In genomic region chr10:14325325-14325955, GRCh38 we compare ENCODE assay signal across 8 cellular contexts. TPM values are rescaled to one million over a fixed set of nuclear protein-coding genes. Genes with fewer than 3 reads are reported as not detected.
A peak's percentile ranks its signal among the peaks of the same experiment; 100 is the strongest.
DNase-seq lines count a peak whose midpoint lies in the region; ATAC-seq and TF ChIP-seq lines count a peak whose summit lies in the region.

No MANE protein-coding gene starts in this region.

- DNase-seq in PC-3 (peak; percentile 58), kidney epithelial cell (ENCODE audit: low read depth) (no peak), T1000 (lab: John Stamatoyannopoulos, UW) (no peak), LoVo (ENCODE audit: low spot score) (no peak)
- peak; percentile 84 for DNase-seq in activated naive CD4-positive, alpha-beta T cell treated with anti-CD3 and anti-CD28 coated beads for 36 hours
- DNase-seq in stimulated activated CD8-positive, alpha-beta memory T cell treated with anti-CD3 and anti-CD28 coated beads, Interleukin-7, amount 100 ng/mL, for 48 hours (ENCODE audit: extremely low read depth in 1 of 2, low read depth in 1 of 2): peak; percentile 6 to 41

- no TSS peak for BruUV-seq in PC-3 (replicated peaks; lab: Mats Ljungman, UMichigan)

- no peaks in the 10 kb centered on the region for H3K9me3 Mint-ChIP-seq in activated naive CD4-positive, alpha-beta T cell treated with anti-CD3 and anti-CD28 coated beads for 36 hours

- no peak overlapping the region for H3K4me3 Mint-ChIP-seq in activated naive CD4-positive, alpha-beta T cell treated with anti-CD3 and anti-CD28 coated beads for 36 hours

- H3K79me2 ChIP-seq in PC-3 (ENCODE audit: low read length): no peaks in the 10 kb centered on the region

- no peaks in the 10 kb centered on the region for H3F3A ChIP-seq in PC-3 (ENCODE audit: low read length, unreplicated experiment)

- H3K4me2 ChIP-seq in PC-3 (ENCODE audit: low read length): no peak overlapping the region

- H3K36me3 ChIP-seq in PC-3 (ENCODE audit: low read depth, low read length) (no peaks in the 10 kb centered on the region), kidney epithelial cell (ENCODE audit: control insufficient read depth, insufficient read depth, low read length) (no peaks in the 10 kb centered on the region)

- CTCF ChIA-PET in PC-3 (lab: Charles Lee): no interaction called here
- CTCF ChIA-PET in activated naive CD4-positive, alpha-beta T cell treated with anti-CD3 and anti-CD28 coated beads for 36 hours (lab: Charles Lee): interaction anchor here (0.5 to 1.2 kb wide), 6 partner anchors 9 to 144 kb away, joined by 3 to 8 read pairs (median 4); no protein-coding TSS in a partner anchor

- H3K4me3 ChIP-seq in PC-3 (ENCODE audit: low read length): no peak overlapping the region
- H3K4me3 ChIP-seq in kidney epithelial cell (ENCODE audit: low read depth, low read length): no peak overlapping the region

- no peaks in the 10 kb centered on the region for H3K9me2 ChIP-seq in PC-3 (replicated peaks; ENCODE audit: low read length)

- 0 out of 2 replicates have a peak, but pooled peaks cover 7% of the 10 kb centered on the region for H3K27me3 ChIP-seq in PC-3 (ENCODE audit: low read length)
- peaks cover 3% of the 10 kb centered on the region for H3K27me3 ChIP-seq in kidney epithelial cell (ENCODE audit: control insufficient read depth, insufficient read depth, low read length)

- H3K4me1 Mint-ChIP-seq in activated naive CD4-positive, alpha-beta T cell treated with anti-CD3 and anti-CD28 coated beads for 36 hours (ENCODE audit: low read depth): no peaks in the 10 kb centered on the region

- H3K4me1 ChIP-seq in PC-3 (ENCODE audit: insufficient read depth, low read length): no peaks in the 10 kb centered on the region

- no peaks in the 10 kb centered on the region for H3K36me3 Mint-ChIP-seq in activated naive CD4-positive, alpha-beta T cell treated with anti-CD3 and anti-CD28 coated beads for 36 hours (ENCODE audit: low read depth)

- H4K20me1 ChIP-seq in PC-3 (ENCODE audit: low read length): no peaks in the 10 kb centered on the region

- TF ChIP-seq CTCF in GM12874 (IDR thresholded peaks at IDR 0.05; ENCODE audit: insufficient read depth, low read depth, low read length) (peak; percentile 59; the same call in 1 of the 2 replicates), PC-3 (conservative IDR thresholded peaks at IDR 0.05; ENCODE audit: low read depth, low read length) (peak; percentile 63), kidney epithelial cell (IDR thresholded peaks at IDR 0.05; ENCODE audit: insufficient read depth, low read length, poor library complexity, severe bottlenecking) (peak; percentile 31)

- no peak overlapping the region for H3K27ac ChIP-seq in PC-3 (ENCODE audit: low read length)

- H2AFZ ChIP-seq in PC-3 (ENCODE audit: low read length): no peak overlapping the region

- POLR2A ChIA-PET in PC-3 (lab: Charles Lee; ENCODE audit: unreplicated experiment): no interaction called here

- no peaks in the 10 kb centered on the region for H3K9me3 ChIP-seq in PC-3 (ENCODE audit: low read length)

- no peak overlapping the region for H3K27ac Mint-ChIP-seq in activated naive CD4-positive, alpha-beta T cell treated with anti-CD3 and anti-CD28 coated beads for 36 hours

- ATAC-seq in PC-3: no peak
- ATAC-seq in GM18517 (IDR thresholded peaks at IDR 0.05; ENCODE audit: unreplicated experiment): no peak

- no peak overlapping the region for H3K9ac ChIP-seq in PC-3 (ENCODE audit: low read length)

- peaks cover 24% of the 10 kb centered on the region for H3K27me3 Mint-ChIP-seq in activated naive CD4-positive, alpha-beta T cell treated with anti-CD3 and anti-CD28 coated beads for 36 hours (ENCODE audit: low read depth)

- intact Hi-C loops in PC-3 (cut with micrococcal nuclease): no loop called here
- intact Hi-C loops in activated naive CD4-positive, alpha-beta T cell treated with anti-CD3 and anti-CD28 coated beads for 36 hours (cut with micrococcal nuclease): loop anchor here (1.0 kb wide), 2 partner anchors 128 to 538 kb away; no protein-coding TSS in a partner anchor

RNA-seq across cellular contexts. Expression of gene FRMD4A, which starts 5.3 kb away (rescaled TPM):
- total RNA-seq in PC-3 (2014; rRNA removed): 7.1 and 9.8 TPM in 2 replicates
- 1 to 10 TPM in 1 of 2 experiments, under 1 TPM in 1; 0.69 to 1.1 TPM for total RNA-seq in activated naive CD4-positive, alpha-beta T cell treated with anti-CD3 and anti-CD28 coated beads for 36 hours
- total RNA-seq in kidney epithelial cell: 27.4 and 28.2 TPM in 2 replicates

Comparison
In these comparisons a context has a peak if more than half of its experiments do, and no peak if none do; other contexts are left out.
1. DNase-seq: peak in PC-3 (single experiment), activated naive CD4-positive, alpha-beta T cell treated with anti-CD3 and anti-CD28 coated beads for 36 hours (single experiment) and stimulated activated CD8-positive, alpha-beta memory T cell treated with anti-CD3 and anti-CD28 coated beads, Interleukin-7, amount 100 ng/mL, for 48 hours (2 of 2); none in kidney epithelial cell (single experiment), T1000 (single experiment) and LoVo (single experiment).
2. Peak in every context shown above with its lines, with median percentiles within 50 percentile points of each other: CTCF ChIP-seq.